In genomic region chr9:68651280-68651893, GRCh38 we compare ENCODE assay signal across 1 cellular context.
TF ChIP-seq lines count a peak whose summit lies in the region.

No MANE protein-coding gene starts in this region.

TF ChIP-seq in K562, 482 proteins besides CTCF, POLR2A, EP300 and RAD21 (continued from another document):
- TF ChIP-seq CEBPG (CRISPR knock-in tag; IDR thresholded peaks at IDR 0.05) (no peak), CEBPG (tag; conservative IDR thresholded peaks at IDR 0.05 in 1 of 2, IDR thresholded peaks at IDR 0.05 in 1 of 2) (peak in 1 of 2 experiments; percentile 50; a peak in 1 of 4 replicates), PHF20 (IDR thresholded peaks at IDR 0.05; ENCODE audit: partially characterized antibody) (no peak), MEF2A (IDR thresholded peaks at IDR 0.05; ENCODE audit: control insufficient read depth, low read depth, low read length) (0 out of 2 replicates have a peak, but pooled peaks have one; percentile 1), MCM7 (IDR thresholded peaks at IDR 0.05) (no peak), TCF3 (CRISPR knock-in tag; IDR thresholded peaks at IDR 0.05) (peak; percentile 18; the same call in 1 of the 2 replicates), SLC30A9 (CRISPR knock-in tag; IDR thresholded peaks at IDR 0.05) (no peak)
